In genomic region chr3:96300743-96301142, GRCh38 we compare ENCODE assay signal across 18 cellular contexts.
A peak's percentile ranks its signal among the peaks of the same experiment; 100 is the strongest.
DNase-seq lines count a peak whose midpoint lies in the region; TF ChIP-seq lines count a peak whose summit lies in the region.
"Had no signal": no experiment of that assay in that cellular context is flagged by ENCODE, and none has a peak within 500 bp of the region (broad histone marks: within the 10 kb centered on the region; RNA-seq: fewer than 3 reads in every experiment).

No MANE protein-coding gene starts in this region.

- no peak overlapping the region for H3K4me3 Mint-ChIP-seq in activated CD4-positive, alpha-beta T cell treated with anti-CD3 and anti-CD28 coated beads, Interleukin-2, amount 10 ng/mL, durations not matched to agents 7 days and 5 days
- no peak overlapping the region for H3K4me3 Mint-ChIP-seq in endodermal cell
- H3K4me3 Mint-ChIP-seq in nephron progenitor cell = no peak overlapping the region
- H3K4me3 Mint-ChIP-seq: B cell; CD4-positive, alpha-beta T cell; CD8-positive, alpha-beta T cell had no signal

- H3K4me1 ChIP-seq in endodermal cell (ENCODE audit: control insufficient read depth, insufficient read depth, low read length) = no peaks in the 10 kb centered on the region
- H3K4me1 ChIP-seq: A549; BLaER1 treated with 17β-estradiol and CSF1 and Interleukin-3, amounts not matched to agents 10 nM and 100 nM; Caco-2 had no signal

- no peaks in the 10 kb centered on the region for H3K27me3 Mint-ChIP-seq in activated CD4-positive, alpha-beta T cell treated with anti-CD3 and anti-CD28 coated beads, Interleukin-2, amount 10 ng/mL, durations not matched to agents 7 days and 5 days
- H3K27me3 Mint-ChIP-seq in endodermal cell (ENCODE audit: insufficient read depth) (no peaks in the 10 kb centered on the region), nephron progenitor cell (ENCODE audit: low read depth, poor library complexity) (no peaks in the 10 kb centered on the region)
- H3K27me3 Mint-ChIP-seq: B cell; CD4-positive, alpha-beta T cell had no signal

- no peaks in the 10 kb centered on the region for H3K36me3 ChIP-seq in endodermal cell (ENCODE audit: control insufficient read depth, insufficient read depth, low read length)
- H3K36me3 ChIP-seq: BLaER1 treated with 17β-estradiol and CSF1 and Interleukin-3, amounts not matched to agents 10 nM and 100 nM had no signal

- POLR2A ChIA-PET in activated CD4-positive, alpha-beta T cell treated with anti-CD3 and anti-CD28 coated beads, Interleukin-2, amount 10 ng/mL, durations not matched to agents 7 days and 5 days (lab: Charles Lee) = no interaction called here

- H3K4me1 Mint-ChIP-seq in activated CD4-positive, alpha-beta T cell treated with anti-CD3 and anti-CD28 coated beads, Interleukin-2, amount 10 ng/mL, durations not matched to agents 7 days and 5 days = no peaks in the 10 kb centered on the region
- H3K4me1 Mint-ChIP-seq in endodermal cell = peaks cover 9% of the 10 kb centered on the region
- no peaks in the 10 kb centered on the region for H3K4me1 Mint-ChIP-seq in nephron progenitor cell
- H3K4me1 Mint-ChIP-seq: B cell had no signal

- peak overlapping the region; percentile 69 for H3K27ac Mint-ChIP-seq in activated CD4-positive, alpha-beta T cell treated with anti-CD3 and anti-CD28 coated beads, Interleukin-2, amount 10 ng/mL, durations not matched to agents 7 days and 5 days
- H3K27ac Mint-ChIP-seq in endodermal cell (no peak overlapping the region), nephron progenitor cell (peak overlapping the region; percentile 45)
- H3K27ac Mint-ChIP-seq: B cell; CD4-positive, alpha-beta T cell; CD8-positive, alpha-beta T cell had no signal

- H3K36me3 Mint-ChIP-seq in activated CD4-positive, alpha-beta T cell treated with anti-CD3 and anti-CD28 coated beads, Interleukin-2, amount 10 ng/mL, durations not matched to agents 7 days and 5 days (ENCODE audit: low read depth) = no peaks in the 10 kb centered on the region
- H3K36me3 Mint-ChIP-seq in endodermal cell (ENCODE audit: low read depth) = no peaks in the 10 kb centered on the region
- no peaks in the 10 kb centered on the region for H3K36me3 Mint-ChIP-seq in nephron progenitor cell (ENCODE audit: low read depth)
- H3K36me3 Mint-ChIP-seq: CD8-positive, alpha-beta T cell had no signal

- no peak overlapping the region for H3K9ac ChIP-seq in endodermal cell (ENCODE audit: extremely low read depth, low read length, poor library complexity, severe bottlenecking)
- H3K9ac ChIP-seq: BLaER1 treated with 17β-estradiol and CSF1 and Interleukin-3, amounts not matched to agents 10 nM and 100 nM had no signal

- in situ Hi-C loops in G401 (cut with HindIII; ENCODE audit: low sequenced_read_pairs) = no loop called here

- peaks cover 6% of the 10 kb centered on the region for H3K9me3 ChIP-seq in endodermal cell (ENCODE audit: control insufficient read depth, low read length)
- H3K9me3 ChIP-seq: A549, Caco-2 had no signal

- no peaks in the 10 kb centered on the region for H3K27me3 ChIP-seq in endodermal cell (ENCODE audit: control insufficient read depth, insufficient read depth, low read length, poor library complexity, severe bottlenecking)
- H3K27me3 ChIP-seq: BLaER1 treated with 17β-estradiol and CSF1 and Interleukin-3, amounts not matched to agents 10 nM and 100 nM had no signal

- DNase-seq in activated CD4-positive, alpha-beta T cell treated with anti-CD3 and anti-CD28 coated beads, Interleukin-2, amount 10 ng/mL, durations not matched to agents 7 days and 5 days = no peak
- no peak for DNase-seq in activated CD4-positive, alpha-beta T cell treated with anti-CD3 and anti-CD28 coated beads, Interleukin-2, amount 50 U/mL, for 4 hours
- no peak for DNase-seq in endodermal cell
- no peak for DNase-seq in nephron progenitor cell
- DNase-seq in G401 (ENCODE audit: low spot score) = no peak
- DNase-seq: AML-193; Caco-2; Calu3; CD4-positive, alpha-beta T cell; CD8-positive, alpha-beta T cell; DMS79 treated with DMSO at 0.1 percent for 48 hours; GDM1 had no signal

- 91% methylated on average over 3 to 4 of the region's 4 CpGs for WGBS in endodermal cell (ENCODE audit: insufficient coverage in 1 of 2, insufficient read length in 1 of 2), 2 experiments

- no peak overlapping the region for H3K27ac ChIP-seq in endodermal cell (ENCODE audit: low read depth, low read length)
- H3K27ac ChIP-seq: 22Rv1; A549; BLaER1 treated with 17β-estradiol and CSF1 and Interleukin-3, amounts not matched to agents 10 nM and 100 nM; C4-2B had no signal

- H3K4me3 ChIP-seq in endodermal cell (ENCODE audit: low read length) = peak overlapping the region; percentile 45
- H3K4me3 ChIP-seq: A549; BLaER1 treated with 17β-estradiol and CSF1 and Interleukin-3, amounts not matched to agents 10 nM and 100 nM; GM12878 had no signal

- CTCF ChIA-PET in activated CD4-positive, alpha-beta T cell treated with anti-CD3 and anti-CD28 coated beads, Interleukin-2, amount 10 ng/mL, durations not matched to agents 7 days and 5 days (lab: Charles Lee) = no interaction called here

- H3K9me3 Mint-ChIP-seq in activated CD4-positive, alpha-beta T cell treated with anti-CD3 and anti-CD28 coated beads, Interleukin-2, amount 10 ng/mL, durations not matched to agents 7 days and 5 days = peaks cover 19% of the 10 kb centered on the region
- H3K9me3 Mint-ChIP-seq in endodermal cell = peaks cover 8% of the 10 kb centered on the region
- peaks cover 7% of the 10 kb centered on the region for H3K9me3 Mint-ChIP-seq in nephron progenitor cell

- no peak for TF ChIP-seq CTCF in endodermal cell (conservative IDR thresholded peaks at IDR 0.05)
- TF ChIP-seq CTCF in nephron progenitor cell (IDR thresholded peaks at IDR 0.05) = no peak
